In the genomic region with DNA sequence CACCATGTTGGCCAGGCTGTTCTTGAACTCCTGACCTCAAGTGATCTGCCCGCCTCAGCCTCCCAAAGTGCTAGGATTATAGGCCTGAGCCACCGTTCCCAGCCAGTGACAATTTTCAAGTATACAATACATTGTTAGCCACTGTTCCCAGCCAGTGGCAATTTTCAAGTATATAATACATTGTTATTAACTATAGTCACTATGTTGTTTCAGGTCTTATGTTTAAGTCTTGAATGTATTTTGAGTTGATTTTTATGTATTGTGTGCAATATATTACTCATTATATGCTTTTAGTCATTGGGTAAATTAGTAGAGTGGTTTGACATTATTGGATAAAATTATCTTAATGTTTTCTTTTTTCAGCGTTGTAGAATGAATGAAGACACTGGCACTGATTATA, we compare ENCODE assay signal across 26 cellular contexts.
"Had no signal": no experiment of that assay in that cellular context is flagged by ENCODE, and none has a peak within 500 bp of the region (broad histone marks: within the 10 kb centered on the region; RNA-seq: fewer than 3 reads in every experiment).

No MANE protein-coding gene starts in this region.

- H3K4me1 Mint-ChIP-seq: endodermal cell had no signal

- H2AFZ ChIP-seq: hepatocyte had no signal

- H3K36me3 ChIP-seq: colonic mucosa, esophagus squamous epithelium, gastrocnemius medialis had no signal

- H3K27ac Mint-ChIP-seq: dendritic cell treated with granulocyte-macrophage colony-stimulating factor and Interleukin-4, amounts not matched to agents 40 ng/mL and 50 ng/mL, for 4 days; effector memory CD8-positive, alpha-beta T cell; endodermal cell had no signal

- H3K4me3 Mint-ChIP-seq: dendritic cell treated with granulocyte-macrophage colony-stimulating factor and Interleukin-4, amounts not matched to agents 40 ng/mL and 50 ng/mL, for 4 days; effector memory CD8-positive, alpha-beta T cell; endodermal cell had no signal

- ATAC-seq: effector memory CD8-positive, alpha-beta T cell; esophagus mucosa; foreskin keratinocyte; gastrocnemius medialis; gastroesophageal sphincter; heart left ventricle; heart right ventricle had no signal

- H3K4me2 ChIP-seq: hepatocyte had no signal

- DNase-seq: colonic mucosa; cortex of kidney; dermis blood vessel endothelial cell; dorsolateral prefrontal cortex; effector CD4-positive, alpha-beta T cell; effector CD8-positive, alpha-beta T cell; effector memory CD4-positive, alpha-beta T cell; effector memory CD8-positive, alpha-beta T cell; endodermal cell; erythroblast; esophagus squamous epithelium; foreskin fibroblast; foreskin keratinocyte; foreskin melanocyte; gastrocnemius medialis; glutamatergic neuron; head of caudate nucleus; heart left ventricle; heart right ventricle had no signal

- H3K27me3 Mint-ChIP-seq: dendritic cell treated with granulocyte-macrophage colony-stimulating factor and Interleukin-4, amounts not matched to agents 40 ng/mL and 50 ng/mL, for 4 days; effector memory CD8-positive, alpha-beta T cell had no signal

- H3K27me3 ChIP-seq: colonic mucosa, dorsolateral prefrontal cortex, esophagus muscularis mucosa, esophagus squamous epithelium, foreskin keratinocyte, gastrocnemius medialis, gastroesophageal sphincter, heart left ventricle, heart right ventricle, hepatocyte had no signal

- H3K9me3 Mint-ChIP-seq: dendritic cell treated with granulocyte-macrophage colony-stimulating factor and Interleukin-4, amounts not matched to agents 40 ng/mL and 50 ng/mL, for 4 days; effector memory CD8-positive, alpha-beta T cell; endodermal cell had no signal

- H3K4me1 ChIP-seq: colonic mucosa, esophagus muscularis mucosa, esophagus squamous epithelium, foreskin keratinocyte, gastrocnemius medialis, gastroesophageal sphincter, heart left ventricle, heart right ventricle had no signal

- H3K9me3 ChIP-seq: colonic mucosa, esophagus muscularis mucosa, esophagus squamous epithelium, gastrocnemius medialis, gastroesophageal sphincter, heart left ventricle, heart right ventricle had no signal

- H3K27ac ChIP-seq: colonic mucosa, coronary artery, dorsolateral prefrontal cortex, epithelial cell of prostate, esophagus muscularis mucosa, esophagus squamous epithelium, foreskin keratinocyte, gastrocnemius medialis, gastroesophageal sphincter, heart left ventricle, heart right ventricle, hepatocyte had no signal

- H3K79me2 ChIP-seq: hepatocyte had no signal

- H3K4me3 ChIP-seq: colonic mucosa, coronary artery, dorsolateral prefrontal cortex, esophagus muscularis mucosa, esophagus squamous epithelium, gastrocnemius medialis, gastroesophageal sphincter, heart left ventricle, heart right ventricle, hepatocyte had no signal
